2 cellular contexts compared by ENCODE assay signal in the genomic region with DNA sequence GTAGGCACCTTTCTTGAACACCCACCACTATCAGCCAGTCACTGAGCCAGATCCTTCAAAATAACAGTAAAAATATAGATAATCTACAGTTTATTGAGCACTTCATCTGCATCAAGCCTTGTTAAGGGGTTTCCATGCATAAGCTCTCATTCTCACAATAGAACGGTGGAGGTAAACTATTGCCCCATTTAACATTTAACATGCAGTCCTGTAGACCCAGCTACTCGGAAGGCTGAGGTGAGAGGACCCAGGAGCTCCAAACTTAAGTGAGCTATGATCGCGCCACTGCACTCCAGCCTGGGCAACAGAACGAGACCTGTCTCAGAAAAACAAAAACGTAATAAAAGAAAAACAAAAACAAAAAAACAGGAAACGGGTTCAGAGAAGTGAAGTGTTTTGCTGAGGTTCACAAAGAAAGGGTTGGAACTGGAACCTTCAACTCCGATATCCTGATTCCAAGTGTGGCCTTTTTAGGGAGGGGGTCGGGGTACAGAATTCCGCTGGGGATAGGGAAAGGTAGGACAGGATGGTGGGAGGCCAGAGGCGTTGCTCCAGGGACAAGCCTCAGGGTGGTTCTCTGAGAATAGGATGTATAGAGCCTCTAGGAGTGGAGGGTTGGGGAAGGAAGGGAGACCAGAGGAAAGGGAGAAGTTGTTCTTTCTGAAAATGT.
TF ChIP-seq lines count a peak whose summit lies in the region.

No MANE protein-coding gene starts in this region.

TF ChIP-seq in IMR-90, 13 proteins besides CTCF, POLR2A, EP300 and RAD21:
- TF ChIP-seq CEBPB (IDR thresholded peaks at IDR 0.05; ENCODE audit: low read depth, low read length) (no peak), RFX5 (IDR thresholded peaks at IDR 0.05; ENCODE audit: low read depth, low read length) (no peak), CHD1 (IDR thresholded peaks at IDR 0.05; ENCODE audit: low read depth, low read length) (no peak), MAFK (IDR thresholded peaks at IDR 0.05; ENCODE audit: low read depth, low read length) (no peak), RCOR1 (IDR thresholded peaks at IDR 0.05; ENCODE audit: insufficient replicate concordance, low read length) (no peak), BHLHE40 (IDR thresholded peaks at IDR 0.05; ENCODE audit: low read depth, low read length) (no peak), MXI1 (IDR thresholded peaks at IDR 0.05; ENCODE audit: borderline replicate concordance, low read depth, low read length) (no peak), SMC3 (IDR thresholded peaks at IDR 0.05; ENCODE audit: low read depth, low read length) (no peak), USF2 (IDR thresholded peaks at IDR 0.05; ENCODE audit: low read depth, low read length) (no peak), NFE2L2 (IDR thresholded peaks at IDR 0.05; ENCODE audit: low read depth, low read length) (no peak), MAZ (IDR thresholded peaks at IDR 0.05; ENCODE audit: borderline replicate concordance, low read depth, low read length) (no peak), FOS (IDR thresholded peaks at IDR 0.05; ENCODE audit: low read depth, low read length) (no peak)
- TF ChIP-seq, protein P1, sequence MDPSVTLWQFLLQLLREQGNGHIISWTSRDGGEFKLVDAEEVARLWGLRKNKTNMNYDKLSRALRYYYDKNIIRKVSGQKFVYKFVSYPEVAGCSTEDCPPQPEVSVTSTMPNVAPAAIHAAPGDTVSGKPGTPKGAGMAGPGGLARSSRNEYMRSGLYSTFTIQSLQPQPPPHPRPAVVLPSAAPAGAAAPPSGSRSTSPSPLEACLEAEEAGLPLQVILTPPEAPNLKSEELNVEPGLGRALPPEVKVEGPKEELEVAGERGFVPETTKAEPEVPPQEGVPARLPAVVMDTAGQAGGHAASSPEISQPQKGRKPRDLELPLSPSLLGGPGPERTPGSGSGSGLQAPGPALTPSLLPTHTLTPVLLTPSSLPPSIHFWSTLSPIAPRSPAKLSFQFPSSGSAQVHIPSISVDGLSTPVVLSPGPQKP (IDR thresholded peaks at IDR 0.05; ENCODE audit: borderline replicate concordance, low read depth, low read length) = no peak

TF ChIP-seq in K562, 482 proteins besides CTCF, POLR2A, EP300 and RAD21 (continues in another document):
- no peak for TF ChIP-seq ZFP91 (CRISPR knock-in tag; IDR thresholded peaks at IDR 0.05)
- TF ChIP-seq, protein P2, sequence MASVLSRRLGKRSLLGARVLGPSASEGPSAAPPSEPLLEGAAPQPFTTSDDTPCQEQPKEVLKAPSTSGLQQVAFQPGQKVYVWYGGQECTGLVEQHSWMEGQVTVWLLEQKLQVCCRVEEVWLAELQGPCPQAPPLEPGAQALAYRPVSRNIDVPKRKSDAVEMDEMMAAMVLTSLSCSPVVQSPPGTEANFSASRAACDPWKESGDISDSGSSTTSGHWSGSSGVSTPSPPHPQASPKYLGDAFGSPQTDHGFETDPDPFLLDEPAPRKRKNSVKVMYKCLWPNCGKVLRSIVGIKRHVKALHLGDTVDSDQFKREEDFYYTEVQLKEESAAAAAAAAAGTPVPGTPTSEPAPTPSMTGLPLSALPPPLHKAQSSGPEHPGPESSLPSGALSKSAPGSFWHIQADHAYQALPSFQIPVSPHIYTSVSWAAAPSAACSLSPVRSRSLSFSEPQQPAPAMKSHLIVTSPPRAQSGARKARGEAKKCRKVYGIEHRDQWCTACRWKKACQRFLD (CRISPR knock-in tag; IDR thresholded peaks at IDR 0.05) = peak; percentile 20
- TF ChIP-seq DNMT1 (IDR thresholded peaks at IDR 0.05) = no peak
- TF ChIP-seq NR2C1 (IDR thresholded peaks at IDR 0.05) = peak; percentile 11; the same call in 1 of the 2 replicates
- no peak for TF ChIP-seq NR2C1 (tag; IDR thresholded peaks at IDR 0.05)
- no peak for TF ChIP-seq RFX7 (CRISPR knock-in tag; IDR thresholded peaks at IDR 0.05)
- peak; percentile 12; the same call in 1 of the 2 replicates for TF ChIP-seq DMBX1 (CRISPR knock-in tag; IDR thresholded peaks at IDR 0.05; ENCODE audit: borderline replicate concordance)
- TF ChIP-seq E2F8 (IDR thresholded peaks at IDR 0.05; ENCODE audit: low read depth, partially characterized antibody) = no peak
- 0 out of 2 replicates have a peak, but pooled peaks have one; percentile 64 for TF ChIP-seq ZC3H4 (CRISPR knock-in tag; IDR thresholded peaks at IDR 0.05; ENCODE audit: borderline replicate concordance)
- 0 out of 2 replicates have a peak, but pooled peaks have one; percentile 39 for TF ChIP-seq ZNF75A (CRISPR knock-in tag; IDR thresholded peaks at IDR 0.05)
- no peak for TF ChIP-seq SRSF7 (optimal IDR thresholded peaks at IDR 0.05; ENCODE audit: low read depth, low read length)
- no peak for TF ChIP-seq PHB (CRISPR knock-in tag; IDR thresholded peaks at IDR 0.05)
- TF ChIP-seq ARNT (IDR thresholded peaks at IDR 0.05) = 0 out of 4 replicates have a peak, but pooled peaks of 1 of the 2 experiments have one; percentile 21
- TF ChIP-seq ZFX (CRISPR knock-in tag; IDR thresholded peaks at IDR 0.05) = 0 out of 2 replicates have a peak, but pooled peaks have one; percentile 31
- TF ChIP-seq MED1 (CRISPR knock-in tag; IDR thresholded peaks at IDR 0.05; ENCODE audit: borderline replicate concordance) = no peak
- no peak for TF ChIP-seq TGIF2 (CRISPR knock-in tag; IDR thresholded peaks at IDR 0.05)
- TF ChIP-seq ARID4B (CRISPR knock-in tag; IDR thresholded peaks at IDR 0.05) = 0 out of 2 replicates have a peak, but pooled peaks have one; percentile 25
- TF ChIP-seq TEAD2 (tag; IDR thresholded peaks at IDR 0.05) = no peak
- TF ChIP-seq, protein P3, sequence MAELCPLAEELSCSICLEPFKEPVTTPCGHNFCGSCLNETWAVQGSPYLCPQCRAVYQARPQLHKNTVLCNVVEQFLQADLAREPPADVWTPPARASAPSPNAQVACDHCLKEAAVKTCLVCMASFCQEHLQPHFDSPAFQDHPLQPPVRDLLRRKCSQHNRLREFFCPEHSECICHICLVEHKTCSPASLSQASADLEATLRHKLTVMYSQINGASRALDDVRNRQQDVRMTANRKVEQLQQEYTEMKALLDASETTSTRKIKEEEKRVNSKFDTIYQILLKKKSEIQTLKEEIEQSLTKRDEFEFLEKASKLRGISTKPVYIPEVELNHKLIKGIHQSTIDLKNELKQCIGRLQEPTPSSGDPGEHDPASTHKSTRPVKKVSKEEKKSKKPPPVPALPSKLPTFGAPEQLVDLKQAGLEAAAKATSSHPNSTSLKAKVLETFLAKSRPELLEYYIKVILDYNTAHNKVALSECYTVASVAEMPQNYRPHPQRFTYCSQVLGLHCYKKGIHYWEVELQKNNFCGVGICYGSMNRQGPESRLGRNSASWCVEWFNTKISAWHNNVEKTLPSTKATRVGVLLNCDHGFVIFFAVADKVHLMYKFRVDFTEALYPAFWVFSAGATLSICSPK (IDR thresholded peaks at IDR 0.05; ENCODE audit: borderline replicate concordance) = peak; percentile 40; the same call in 1 of the 2 replicates
- no peak for TF ChIP-seq KLF6 (CRISPR knock-in tag; IDR thresholded peaks at IDR 0.05; ENCODE audit: borderline replicate concordance)
- no peak for TF ChIP-seq RNF2 (IDR thresholded peaks at IDR 0.05)
- no peak for TF ChIP-seq NEUROD1 (IDR thresholded peaks at IDR 0.05; ENCODE audit: borderline replicate concordance, low read depth, low read length, partially characterized antibody)
- TF ChIP-seq GATA2 (CRISPR knock-in tag; IDR thresholded peaks at IDR 0.05) = no peak
- no peak; the same call in 1 of the 2 replicates for TF ChIP-seq CEBPG (CRISPR knock-in tag; IDR thresholded peaks at IDR 0.05)
- peak in 1 of 2 experiments; percentile 37; a peak in 2 of 4 replicates for TF ChIP-seq CEBPG (tag; conservative IDR thresholded peaks at IDR 0.05 in 1 of 2, IDR thresholded peaks at IDR 0.05 in 1 of 2)
- TF ChIP-seq DEAF1 (CRISPR knock-in tag; IDR thresholded peaks at IDR 0.05) = 0 out of 2 replicates have a peak, but pooled peaks have one; percentile 23
- TF ChIP-seq MEF2D (tag; conservative IDR thresholded peaks at IDR 0.05; ENCODE audit: low read depth) = 0 out of 2 replicates have a peak, but pooled peaks have one; percentile 3
- TF ChIP-seq, protein P4, sequence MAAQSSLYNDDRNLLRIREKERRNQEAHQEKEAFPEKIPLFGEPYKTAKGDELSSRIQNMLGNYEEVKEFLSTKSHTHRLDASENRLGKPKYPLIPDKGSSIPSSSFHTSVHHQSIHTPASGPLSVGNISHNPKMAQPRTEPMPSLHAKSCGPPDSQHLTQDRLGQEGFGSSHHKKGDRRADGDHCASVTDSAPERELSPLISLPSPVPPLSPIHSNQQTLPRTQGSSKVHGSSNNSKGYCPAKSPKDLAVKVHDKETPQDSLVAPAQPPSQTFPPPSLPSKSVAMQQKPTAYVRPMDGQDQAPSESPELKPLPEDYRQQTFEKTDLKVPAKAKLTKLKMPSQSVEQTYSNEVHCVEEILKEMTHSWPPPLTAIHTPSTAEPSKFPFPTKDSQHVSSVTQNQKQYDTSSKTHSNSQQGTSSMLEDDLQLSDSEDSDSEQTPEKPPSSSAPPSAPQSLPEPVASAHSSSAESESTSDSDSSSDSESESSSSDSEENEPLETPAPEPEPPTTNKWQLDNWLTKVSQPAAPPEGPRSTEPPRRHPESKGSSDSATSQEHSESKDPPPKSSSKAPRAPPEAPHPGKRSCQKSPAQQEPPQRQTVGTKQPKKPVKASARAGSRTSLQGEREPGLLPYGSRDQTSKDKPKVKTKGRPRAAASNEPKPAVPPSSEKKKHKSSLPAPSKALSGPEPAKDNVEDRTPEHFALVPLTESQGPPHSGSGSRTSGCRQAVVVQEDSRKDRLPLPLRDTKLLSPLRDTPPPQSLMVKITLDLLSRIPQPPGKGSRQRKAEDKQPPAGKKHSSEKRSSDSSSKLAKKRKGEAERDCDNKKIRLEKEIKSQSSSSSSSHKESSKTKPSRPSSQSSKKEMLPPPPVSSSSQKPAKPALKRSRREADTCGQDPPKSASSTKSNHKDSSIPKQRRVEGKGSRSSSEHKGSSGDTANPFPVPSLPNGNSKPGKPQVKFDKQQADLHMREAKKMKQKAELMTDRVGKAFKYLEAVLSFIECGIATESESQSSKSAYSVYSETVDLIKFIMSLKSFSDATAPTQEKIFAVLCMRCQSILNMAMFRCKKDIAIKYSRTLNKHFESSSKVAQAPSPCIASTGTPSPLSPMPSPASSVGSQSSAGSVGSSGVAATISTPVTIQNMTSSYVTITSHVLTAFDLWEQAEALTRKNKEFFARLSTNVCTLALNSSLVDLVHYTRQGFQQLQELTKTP (IDR thresholded peaks at IDR 0.05; ENCODE audit: low read depth in 1 of 2, partially characterized antibody in 2 of 2) = peak in 1 of 2 experiments; percentile 25
